Comparison of ENCODE assay signal across 8 cellular contexts in the genomic region with DNA sequence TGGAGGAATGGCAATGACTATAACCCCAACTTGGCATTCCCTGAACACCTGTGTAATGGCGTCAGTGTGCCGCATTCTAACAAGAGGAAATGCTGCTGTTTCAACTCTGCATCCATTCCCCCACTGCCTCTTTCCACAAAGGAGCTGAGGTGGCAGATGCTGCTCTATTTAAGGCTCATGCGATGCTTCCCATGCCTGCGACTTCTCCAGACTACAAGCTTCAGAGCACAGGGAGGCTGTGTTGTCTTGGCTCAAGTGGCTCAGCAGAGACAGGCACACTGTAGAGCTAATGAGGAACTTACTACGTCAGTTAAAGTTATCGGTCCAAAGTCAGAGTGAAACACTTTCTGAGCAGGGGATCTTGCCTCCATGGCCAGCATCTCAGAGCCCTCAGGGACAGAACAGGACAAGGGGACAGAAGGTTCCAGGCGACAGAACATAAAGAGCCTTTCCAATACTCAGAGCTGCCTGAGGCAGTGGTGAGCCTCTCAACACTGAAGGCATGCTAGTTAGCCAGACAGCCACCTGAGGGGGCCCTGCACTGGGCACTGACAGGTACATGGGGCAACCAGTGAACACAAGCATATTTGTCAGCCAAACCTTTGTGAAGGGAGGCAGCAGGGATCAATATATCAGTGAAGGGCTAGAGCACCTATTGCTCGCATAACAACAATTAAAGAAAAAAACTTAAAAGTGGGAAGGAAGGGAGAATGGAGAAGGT. TPM values are rescaled to one million over a fixed set of nuclear protein-coding genes. Genes with fewer than 3 reads are reported as not detected.
DNase-seq lines count a peak whose midpoint lies in the region; ATAC-seq and TF ChIP-seq lines count a peak whose summit lies in the region.

No MANE protein-coding gene starts in this region.

- peak overlapping the region; percentile 43 for H3K4me3 Mint-ChIP-seq in activated T-helper 17 cell treated with anti-CD3 and anti-CD28 coated beads, Interleukin-2, amount 50 U/mL, for 72 hours
- H3K4me3 Mint-ChIP-seq in memory B cell, result peak overlapping the region; percentile 72

- 0 out of 20 replicates have a peak overlapping the region, but pooled peaks of 2 of the 10 experiments have one; percentile 3 to 13 for H3K4me3 ChIP-seq in BLaER1 treated with 17β-estradiol and CSF1 and Interleukin-3, amounts not matched to agents 10 nM and 100 nM
- no peak overlapping the region for H3K4me3 ChIP-seq in HL-60 (replicated peaks; ENCODE audit: insufficient read depth, low read length)

- H3K27ac Mint-ChIP-seq in activated T-helper 17 cell treated with anti-CD3 and anti-CD28 coated beads, Interleukin-2, amount 50 U/mL, for 72 hours, result peak overlapping the region; percentile 75
- H3K27ac Mint-ChIP-seq in memory B cell, result peak overlapping the region; percentile 97

- H3K27me3 Mint-ChIP-seq in activated T-helper 17 cell treated with anti-CD3 and anti-CD28 coated beads, Interleukin-2, amount 50 U/mL, for 72 hours, result no peaks in the 10 kb centered on the region
- H3K27me3 Mint-ChIP-seq in memory B cell, result no peaks in the 10 kb centered on the region

- peak overlapping the region; percentile 48 to 85 (median 70) for H3K9ac ChIP-seq in BLaER1 treated with 17β-estradiol and CSF1 and Interleukin-3, amounts not matched to agents 10 nM and 100 nM

- peaks cover 0 to 45% (median 6%) of the 10 kb centered on the region in 11 experiments; a peak in 10 of 22 replicates for H4K20me1 ChIP-seq in BLaER1 treated with 17β-estradiol and CSF1 and Interleukin-3, amounts not matched to agents 10 nM and 100 nM

- H3K27ac ChIP-seq in BLaER1 treated with 17β-estradiol and CSF1 and Interleukin-3, amounts not matched to agents 10 nM and 100 nM, result peak overlapping the region; percentile 69 to 92 (median 85)
- H3K27ac ChIP-seq in HL-60 (replicated peaks), result peak overlapping the region; percentile 83

- peaks cover 62 to 100% (median 100%) of the 10 kb centered on the region in 10 experiments for H3K4me1 ChIP-seq in BLaER1 treated with 17β-estradiol and CSF1 and Interleukin-3, amounts not matched to agents 10 nM and 100 nM

- no peak for ATAC-seq in activated T-helper 17 cell treated with anti-CD3 and anti-CD28 coated beads, Interleukin-2, amount 50 U/mL, for 72 hours (replicated peaks)
- ATAC-seq in memory B cell (ENCODE audit: low read depth), result peak; percentile 55
- ATAC-seq in HG02610 (IDR thresholded peaks at IDR 0.05; ENCODE audit: unreplicated experiment), result no peak
- ATAC-seq in HG02981 (IDR thresholded peaks at IDR 0.05; ENCODE audit: unreplicated experiment), result no peak
- ATAC-seq in GM18498 (IDR thresholded peaks at IDR 0.05; ENCODE audit: unreplicated experiment), result no peak

- H3K4me2 ChIP-seq in BLaER1 treated with 17β-estradiol and CSF1 and Interleukin-3, amounts not matched to agents 10 nM and 100 nM, result peak overlapping the region; percentile 76 to 97 (median 92)

- H3K9me3 ChIP-seq in BLaER1 treated with 17β-estradiol and CSF1 and Interleukin-3, amounts not matched to agents 10 nM and 100 nM (replicated peaks in 1 of 11), result no peaks in the 10 kb centered on the region

- H3K27me3 ChIP-seq in BLaER1 treated with 17β-estradiol and CSF1 and Interleukin-3, amounts not matched to agents 10 nM and 100 nM, result no peaks in the 10 kb centered on the region
- no peaks in the 10 kb centered on the region for H3K27me3 ChIP-seq in HL-60 (ENCODE audit: insufficient read depth, poor library complexity, severe bottlenecking)

- peaks cover 100% of the 10 kb centered on the region for H3K36me3 Mint-ChIP-seq in activated T-helper 17 cell treated with anti-CD3 and anti-CD28 coated beads, Interleukin-2, amount 50 U/mL, for 72 hours (ENCODE audit: low read depth)
- peaks cover 42% of the 10 kb centered on the region for H3K36me3 Mint-ChIP-seq in memory B cell

- peaks cover 79 to 94% (median 86%) of the 10 kb centered on the region in 11 experiments for H3K36me3 ChIP-seq in BLaER1 treated with 17β-estradiol and CSF1 and Interleukin-3, amounts not matched to agents 10 nM and 100 nM

- DNase-seq in HL-60 (ENCODE audit: low read depth in 1 of 2, low spot score in 1 of 2), result peak in 1 of 2 experiments; percentile 60
- peak in 1 of 2 donors; percentile 38 for DNase-seq in memory B cell (ENCODE audit: low spot score in 2 of 2)
- no peak for DNase-seq in NCI-H1694 (lab: John Stamatoyannopoulos, UW)

- peaks cover 41% of the 10 kb centered on the region for H3K4me1 Mint-ChIP-seq in activated T-helper 17 cell treated with anti-CD3 and anti-CD28 coated beads, Interleukin-2, amount 50 U/mL, for 72 hours
- H3K4me1 Mint-ChIP-seq in memory B cell, result peaks cover 44% of the 10 kb centered on the region

- H3K9me3 Mint-ChIP-seq in activated T-helper 17 cell treated with anti-CD3 and anti-CD28 coated beads, Interleukin-2, amount 50 U/mL, for 72 hours, result no peaks in the 10 kb centered on the region
- no peaks in the 10 kb centered on the region for H3K9me3 Mint-ChIP-seq in memory B cell

- TF ChIP-seq CTCF in HL-60 (IDR thresholded peaks at IDR 0.05; ENCODE audit: insufficient read depth, low read length), result no peak

RNA-seq across cellular contexts. Expression of gene TNIP1, which starts 21.8 kb away (rescaled TPM):
- total RNA-seq in activated T-helper 17 cell treated with anti-CD3 and anti-CD28 coated beads, Interleukin-2, amount 50 U/mL, for 72 hours, result 100 to 1,000 TPM; 316 to 609 TPM

RNA-seq across cellular contexts. Expression of gene GPX3, which starts 38.7 kb away (rescaled TPM):
- not detected for total RNA-seq in activated T-helper 17 cell treated with anti-CD3 and anti-CD28 coated beads, Interleukin-2, amount 50 U/mL, for 72 hours
